Comparison of ENCODE assay signal across 21 cellular contexts in the genomic region with DNA sequence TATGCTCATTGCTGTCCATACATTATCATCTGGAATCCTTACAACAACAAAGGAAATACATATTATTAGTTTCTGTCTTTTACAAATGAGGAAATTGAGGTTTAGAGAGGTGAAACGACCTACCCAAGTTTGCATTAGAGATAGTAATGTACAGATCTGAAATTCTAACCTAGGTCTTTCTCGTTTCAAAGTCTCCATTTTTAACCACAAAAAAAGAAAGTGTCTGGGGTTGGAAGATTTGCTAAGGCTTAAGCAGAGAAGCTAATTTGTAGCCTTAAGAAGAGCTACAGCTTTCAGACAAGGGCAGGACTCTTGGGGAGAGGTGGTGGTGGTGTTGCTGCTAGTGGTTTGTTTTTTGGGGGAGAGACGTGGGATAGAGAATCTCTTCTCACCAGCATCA. TPM values are rescaled to one million over a fixed set of nuclear protein-coding genes. Genes with fewer than 3 reads are reported as not detected.
DNase-seq lines count a peak whose midpoint lies in the region; ATAC-seq and TF ChIP-seq lines count a peak whose summit lies in the region.
"Had no signal": no experiment of that assay in that cellular context is flagged by ENCODE, and none has a peak within 500 bp of the region (broad histone marks: within the 10 kb centered on the region; RNA-seq: fewer than 3 reads in every experiment).

No MANE protein-coding gene starts in this region.

- POLR2A ChIA-PET in activated B cell treated with CpG ODN at 0.5 μM for 24 hours (lab: Charles Lee) = interaction anchor here (0.6 to 4.3 kb wide), 16 partner anchors 7 to 143 kb away, joined by 3 to 73 read pairs (median 9); a partner anchor contains a TSS

- TF ChIP-seq CTCF in activated B cell treated with CpG ODN at 0.5 μM for 24 hours (IDR thresholded peaks at IDR 0.05) = no peak
- no peak for TF ChIP-seq CTCF in left lung (IDR thresholded peaks at IDR 0.05)

- H3K9me3 Mint-ChIP-seq in stimulated activated naive CD8-positive, alpha-beta T cell treated with anti-CD3 and anti-CD28 coated beads, Interleukin-15, Interleukin-2, amounts not matched to agents 100 ng/mL and 50 ng/mL, for 24 hours = no peaks in the 10 kb centered on the region
- H3K9me3 Mint-ChIP-seq in activated B cell treated with CpG ODN at 0.5 μM for 24 hours = peaks cover 2% of the 10 kb centered on the region
- H3K9me3 Mint-ChIP-seq: CD8-positive, alpha-beta memory T cell; GM23338 had no signal

- no peaks in the 10 kb centered on the region for H3K27me3 ChIP-seq in left lung

- intact Hi-C loops in activated B cell treated with CpG ODN at 0.5 μM for 24 hours (cut with micrococcal nuclease) (no loop called here), left lung (cut with DNase I) (no loop called here)

- H3K36me3 Mint-ChIP-seq in stimulated activated naive CD8-positive, alpha-beta T cell treated with anti-CD3 and anti-CD28 coated beads, Interleukin-15, Interleukin-2, amounts not matched to agents 100 ng/mL and 50 ng/mL, for 24 hours (ENCODE audit: low read depth) = peaks cover 14% of the 10 kb centered on the region
- H3K36me3 Mint-ChIP-seq in activated B cell treated with CpG ODN at 0.5 μM for 24 hours (ENCODE audit: low read depth) = peaks cover 90% of the 10 kb centered on the region

- no peak for ATAC-seq in stimulated activated naive CD8-positive, alpha-beta T cell treated with anti-CD3 and anti-CD28 coated beads, Interleukin-15, Interleukin-2, amounts not matched to agents 100 U/mL and 50 U/mL, for 24 hours
- peak; percentile 38 for ATAC-seq in HG03097 (IDR thresholded peaks at IDR 0.05; ENCODE audit: low FRiP score, unreplicated experiment)
- ATAC-seq in activated B cell treated with CpG ODN at 0.5 μM for 24 hours (ENCODE audit: low read depth) = no peak
- ATAC-seq in left lung = no peak
- ATAC-seq in HG03280 (IDR thresholded peaks at IDR 0.05; ENCODE audit: unreplicated experiment) = no peak

- peak overlapping the region in 1 of 2 donors; percentile 53 for H3K27ac ChIP-seq in left lung
- H3K27ac ChIP-seq: 22Rv1 had no signal

- no peak overlapping the region for H3K4me3 ChIP-seq in left lung
- H3K4me3 ChIP-seq: GM23338 had no signal

- DNase-seq in stimulated activated naive CD8-positive, alpha-beta T cell treated with anti-CD3 and anti-CD28 coated beads, Interleukin-15, Interleukin-2, amounts not matched to agents 100 U/mL and 50 U/mL, for 24 hours = no peak
- DNase-seq in activated B cell treated with CpG ODN at 0.5 μM for 24 hours (no peak), SHP77 treated with DMSO at 0.1 percent for 48 hours (lab: John Stamatoyannopoulos, UW) (no peak), GOT3 (lab: John Stamatoyannopoulos, UW) (no peak), left lung (no peak)
- DNase-seq: BE2C; CD8-positive, alpha-beta memory T cell; DMS79; IMR-90; NCI-H1436; NCI-H2029; NCI-H2171 treated with DMSO at 0.1 percent for 48 hours; NCI-H510A; NCI-H774 had no signal

- H3K27ac Mint-ChIP-seq in stimulated activated naive CD8-positive, alpha-beta T cell treated with anti-CD3 and anti-CD28 coated beads, Interleukin-15, Interleukin-2, amounts not matched to agents 100 ng/mL and 50 ng/mL, for 24 hours = peak overlapping the region; percentile 52
- H3K27ac Mint-ChIP-seq in activated B cell treated with CpG ODN at 0.5 μM for 24 hours = peak overlapping the region; percentile 91
- H3K27ac Mint-ChIP-seq: GM23338 had no signal

- H3K4me1 Mint-ChIP-seq in stimulated activated naive CD8-positive, alpha-beta T cell treated with anti-CD3 and anti-CD28 coated beads, Interleukin-15, Interleukin-2, amounts not matched to agents 100 ng/mL and 50 ng/mL, for 24 hours (ENCODE audit: low read depth) = peaks cover 25% of the 10 kb centered on the region
- H3K4me1 Mint-ChIP-seq in activated B cell treated with CpG ODN at 0.5 μM for 24 hours = peaks cover 96% of the 10 kb centered on the region

- H3K4me3 Mint-ChIP-seq in stimulated activated naive CD8-positive, alpha-beta T cell treated with anti-CD3 and anti-CD28 coated beads, Interleukin-15, Interleukin-2, amounts not matched to agents 100 ng/mL and 50 ng/mL, for 24 hours = no peak overlapping the region
- H3K4me3 Mint-ChIP-seq in activated B cell treated with CpG ODN at 0.5 μM for 24 hours = peak overlapping the region; percentile 67
- H3K4me3 Mint-ChIP-seq: GM23338 had no signal

- no peaks in the 10 kb centered on the region for H3K9me3 ChIP-seq in left lung
- H3K9me3 ChIP-seq: BE2C had no signal

- peaks cover 3 to 23% of the 10 kb centered on the region in 2 donors for H3K4me1 ChIP-seq in left lung
- H3K4me1 ChIP-seq: BE2C had no signal

- H3K36me3 ChIP-seq in left lung = peaks cover 0 to 51% of the 10 kb centered on the region in 2 donors
- H3K36me3 ChIP-seq: BE2C had no signal

- peaks cover 4% of the 10 kb centered on the region for H3K27me3 Mint-ChIP-seq in stimulated activated naive CD8-positive, alpha-beta T cell treated with anti-CD3 and anti-CD28 coated beads, Interleukin-15, Interleukin-2, amounts not matched to agents 100 ng/mL and 50 ng/mL, for 24 hours
- no peaks in the 10 kb centered on the region for H3K27me3 Mint-ChIP-seq in activated B cell treated with CpG ODN at 0.5 μM for 24 hours
- H3K27me3 Mint-ChIP-seq: CD8-positive, alpha-beta memory T cell had no signal

- CTCF ChIA-PET in activated B cell treated with CpG ODN at 0.5 μM for 24 hours (lab: Charles Lee) = interaction anchor here (1.4 kb wide), 1 partner anchor 27 kb away, joined by 3 read pairs; no protein-coding TSS in a partner anchor

RNA-seq across cellular contexts. Expression of a gene that starts 19.2 kb away (rescaled TPM):
- total RNA-seq in activated B cell treated with CpG ODN at 0.5 μM for 24 hours (332 and 401 TPM in 2 replicates), left lung (10 to 100 TPM; 38.1 to 49.0 TPM)
- total RNA-seq: G401, HT-29, IMR-90 had no signal

RNA-seq across cellular contexts. Expression of a gene that starts 46.1 kb away (rescaled TPM):
- 18.0 and 19.8 TPM in 2 replicates for total RNA-seq in activated B cell treated with CpG ODN at 0.5 μM for 24 hours
- total RNA-seq in left lung = 10 to 100 TPM; 30.2 to 35.8 TPM

RNA-seq across cellular contexts. Expression of a gene that starts 48.2 kb away (rescaled TPM):
- total RNA-seq in activated B cell treated with CpG ODN at 0.5 μM for 24 hours (53.4 and 57.6 TPM in 2 replicates), left lung (10 to 100 TPM; 35.6 to 38.6 TPM)
